12 cellular contexts compared by ENCODE assay signal in genomic region chr1:67726224-67726623, GRCh38. TPM values are rescaled to one million over a fixed set of nuclear protein-coding genes. Genes with fewer than 3 reads are reported as not detected.
DNase-seq lines count a peak whose midpoint lies in the region; ATAC-seq and TF ChIP-seq lines count a peak whose summit lies in the region.
"Had no signal": no experiment of that assay in that cellular context is flagged by ENCODE, and none has a peak within 500 bp of the region (broad histone marks: within the 10 kb centered on the region; RNA-seq: fewer than 3 reads in every experiment).

No MANE protein-coding gene starts in this region.

- RAD21 ChIA-PET in HCT116 (lab: Charles Lee; ENCODE audit: low non-redundant PET in 1 of 2, low total read pairs in 2 of 2, uncharacterized antibody in 2 of 2, unreplicated experiment in 2 of 2), result no interaction called here

- DNase-seq in A172 (ENCODE audit: low spot score) (peak; percentile 49), HCT116 (ENCODE audit: low read depth, low spot score) (no peak), foreskin keratinocyte (peak; percentile 59 to 75), mucosa of gallbladder (ENCODE audit: low spot score) (no peak), ureter (ENCODE audit: low spot score) (no peak), NCI-H2227 (lab: John Stamatoyannopoulos, UW; ENCODE audit: unreplicated experiment) (no peak), right cardiac atrium (no peak)
- DNase-seq: activated CD4-positive, alpha-beta T cell treated with anti-CD3 and anti-CD28 coated beads, Interleukin-2, amount 50 U/mL, for 48 hours; NCI-H1092; NCI-H524 treated with DMSO at 0.1 percent for 48 hours; T-helper 9 cell had no signal

- BruUV-seq in HCT116 (replicated peaks; lab: Mats Ljungman, UMichigan), result no TSS peak

- H3K9ac ChIP-seq in HCT116 (ENCODE audit: low read length), result no peak overlapping the region

- H3K79me2 ChIP-seq in HCT116 (ENCODE audit: insufficient read depth, low read length), result no peaks in the 10 kb centered on the region

- no peak for TF ChIP-seq POLR2A in HCT116 (IDR thresholded peaks at IDR 0.05; ENCODE audit: borderline replicate concordance, extremely low read depth, insufficient read depth, insufficient read length)

- no peaks in the 10 kb centered on the region for H3K9me2 ChIP-seq in HCT116 (ENCODE audit: insufficient read depth)

- H3K27ac ChIP-seq in HCT116 (ENCODE audit: low read depth, low read length) (no peak overlapping the region), VCaP (peak overlapping the region; percentile 93), foreskin keratinocyte (peak overlapping the region; percentile 67), right cardiac atrium (ENCODE audit: low read length) (no peak overlapping the region)

- CTCF ChIA-PET in HCT116 (lab: Charles Lee), result no interaction called here

- POLR2A ChIA-PET in HCT116 (lab: Charles Lee), result interaction anchor here (0.8 to 1.0 kb wide), 2 partner anchors 9 to 41 kb away, joined by 4 read pairs; partner anchors contain the start of gene GADD45A

- H2AFZ ChIP-seq in HCT116 (ENCODE audit: low read depth, low read length, poor library complexity, severe bottlenecking), result no peak overlapping the region

- no peak for TF ChIP-seq RAD21 in HCT116 (IDR thresholded peaks at IDR 0.05; ENCODE audit: low read depth)

- no peak for TF ChIP-seq CTCF in HCT116 (IDR thresholded peaks at IDR 0.05 in 2 of 3, conservative IDR thresholded peaks at IDR 0.05 in 1 of 3; ENCODE audit: borderline replicate concordance in 1 of 3, insufficient read depth in 1 of 3, low read depth in 2 of 3, low read length in 2 of 3)
- TF ChIP-seq CTCF in VCaP (conservative IDR thresholded peaks at IDR 0.05), result no peak
- TF ChIP-seq CTCF in foreskin keratinocyte (conservative IDR thresholded peaks at IDR 0.05), result no peak

- intact Hi-C loops in HCT116 (cut with micrococcal nuclease), result no loop called here
- intact Hi-C loops in right cardiac atrium (cut with DNase I), result no loop called here

- no peak for ATAC-seq in HCT116
- peak; percentile 41 for ATAC-seq in foreskin keratinocyte
- ATAC-seq in right cardiac atrium, result no peak

- H3K27me3 ChIP-seq in HCT116 (ENCODE audit: insufficient read depth, low read length), result no peaks in the 10 kb centered on the region
- no peaks in the 10 kb centered on the region for H3K27me3 ChIP-seq in foreskin keratinocyte
- H3K27me3 ChIP-seq in right cardiac atrium (ENCODE audit: control insufficient read depth, insufficient read depth), result no peaks in the 10 kb centered on the region

- H4K20me1 ChIP-seq in HCT116 (ENCODE audit: insufficient read depth), result no peaks in the 10 kb centered on the region

- H3K36me3 ChIP-seq in HCT116 (ENCODE audit: control insufficient read depth in 1 of 2, insufficient read depth in 2 of 2, low read length in 2 of 2), result no peaks in the 10 kb centered on the region

- H3K4me2 ChIP-seq in HCT116 (ENCODE audit: low read length), result peak overlapping the region; percentile 43

- H3K4me3 ChIP-seq in HCT116 (replicated peaks in 1 of 2; ENCODE audit: low read depth in 1 of 2, low read length in 2 of 2) (no peak overlapping the region), right cardiac atrium (ENCODE audit: low read length) (no peak overlapping the region)

- H3K4me1 ChIP-seq in HCT116 (ENCODE audit: control insufficient read depth in 1 of 2, insufficient read depth in 2 of 2, low read length in 2 of 2) (peaks cover 27 to 53% of the 10 kb centered on the region in 2 experiments), foreskin keratinocyte (peaks cover 44% of the 10 kb centered on the region), right cardiac atrium (ENCODE audit: control insufficient read depth, insufficient read depth, low read length) (peaks cover 9% of the 10 kb centered on the region)

- H3K9me3 ChIP-seq in HCT116 (ENCODE audit: control insufficient read depth in 1 of 2, insufficient read depth in 1 of 2, low read depth in 1 of 2, low read length in 2 of 2) (no peaks in the 10 kb centered on the region), right cardiac atrium (ENCODE audit: control insufficient read depth, low read length) (no peaks in the 10 kb centered on the region)

TF ChIP-seq in HCT116, 20 proteins besides CTCF, POLR2A, EP300 and RAD21:
- no peak for TF ChIP-seq POLR2AphosphoS5 (IDR thresholded peaks at IDR 0.05; ENCODE audit: low read depth, low read length)
- TF ChIP-seq CEBPB (IDR thresholded peaks at IDR 0.05; ENCODE audit: low read depth), result peak; percentile 57
- TF ChIP-seq SRF (IDR thresholded peaks at IDR 0.05; ENCODE audit: low read depth), result 0 out of 2 replicates have a peak, but pooled peaks have one; percentile 35
- TF ChIP-seq SIN3A (IDR thresholded peaks at IDR 0.05; ENCODE audit: low read depth), result peak; percentile 69; the same call in 1 of the 2 replicates
- TF ChIP-seq EZH2phosphoT487 (IDR thresholded peaks at IDR 0.05; ENCODE audit: borderline replicate concordance), result no peak
- peak; percentile 61 for TF ChIP-seq SP1 (IDR thresholded peaks at IDR 0.05; ENCODE audit: low read depth)
- no peak for TF ChIP-seq ZBTB33 (IDR thresholded peaks at IDR 0.05; ENCODE audit: extremely low read depth, insufficient replicate concordance, low read length)
- peak; percentile 73; the same call in 1 of the 2 replicates for TF ChIP-seq FOSL1 (IDR thresholded peaks at IDR 0.05; ENCODE audit: low read depth)
- no peak for TF ChIP-seq REST (IDR thresholded peaks at IDR 0.05; ENCODE audit: low read depth)
- peak; percentile 41 for TF ChIP-seq JUND (IDR thresholded peaks at IDR 0.05)
- no peak for TF ChIP-seq EZH2 (IDR thresholded peaks at IDR 0.05)
- TF ChIP-seq ZNF274 (IDR thresholded peaks at IDR 0.05; ENCODE audit: low read depth, low read length), result no peak
- peak; percentile 73; the same call in 1 of the 2 replicates for TF ChIP-seq CBX3 (IDR thresholded peaks at IDR 0.05; ENCODE audit: low read depth)
- TF ChIP-seq MAX (IDR thresholded peaks at IDR 0.05), result peak; percentile 50; the same call in 1 of the 2 replicates
TF ChIP-seq in HCT116: peak in this region for 8.

RNA-seq across cellular contexts. Expression of gene GADD45A, which starts 41.2 kb away (rescaled TPM):
- total RNA-seq in A172 (2014; rRNA removed; shearing (Covaris generic)), result 88.8 and 121 TPM in 2 replicates
- 105 TPM for total RNA-seq in HCT116 (2021; ENCODE audit: unreplicated experiment)
- polyA plus RNA-seq in HCT116 (2012), result 158 and 173 TPM in 2 replicates
- total RNA-seq in foreskin keratinocyte, result 99.9 and 107 TPM in 2 replicates
- 115 and 131 TPM in 2 replicates for polyA plus RNA-seq in foreskin keratinocyte
- total RNA-seq in mucosa of gallbladder, result 60.9 TPM
- 50.8 TPM for total RNA-seq in ureter
- total RNA-seq in right cardiac atrium, result 10 to 100 TPM; 10.5 to 23.3 (median 18.2) TPM
- 24.6 TPM for polyA plus RNA-seq in right cardiac atrium

Comparison
In these comparisons a context has a peak if more than half of its experiments do, and no peak if none do; other contexts are left out.
1. DNase-seq: peak in A172 (single experiment) and foreskin keratinocyte (2 of 2); none in HCT116 (single experiment), mucosa of gallbladder (single experiment), ureter (single experiment), NCI-H2227 (single experiment) and right cardiac atrium (0 of 3).
2. H3K27ac ChIP-seq: peak in VCaP (single experiment) and foreskin keratinocyte (single experiment); none in HCT116 (single experiment) and right cardiac atrium (single experiment).